11 cellular contexts compared by ENCODE assay signal in genomic region chr6:42029062-42029685, GRCh38. TPM values are rescaled to one million over a fixed set of nuclear protein-coding genes. Genes with fewer than 3 reads are reported as not detected.
A peak's percentile ranks its signal among the peaks of the same experiment; 100 is the strongest.
DNase-seq lines count a peak whose midpoint lies in the region; ATAC-seq and TF ChIP-seq lines count a peak whose summit lies in the region.
"Had no signal": no experiment of that assay in that cellular context is flagged by ENCODE, and none has a peak within 500 bp of the region (broad histone marks: within the 10 kb centered on the region; RNA-seq: fewer than 3 reads in every experiment).

No MANE protein-coding gene starts in this region.

- H3K9ac ChIP-seq in HUES6 (ENCODE audit: low read length) = peak overlapping the region; percentile 31

- H3K36me3 ChIP-seq in HUES6 (ENCODE audit: control insufficient read depth, insufficient read depth, low read length) (no peaks in the 10 kb centered on the region), heart left ventricle (peaks cover 0 to 6% (median 0%) of the 10 kb centered on the region in 9 donors)

- H3K9me3 Mint-ChIP-seq in T-helper 2 cell treated with Interferon-gamma antibody and Interleukin-4, amounts not matched to agents 5 μg/mL and 100 μg/mL, for 36 hours = no peaks in the 10 kb centered on the region
- no peaks in the 10 kb centered on the region for H3K9me3 Mint-ChIP-seq in activated naive CD8-positive, alpha-beta T cell treated with anti-CD3 and anti-CD28 coated beads, Interleukin-2, amount 10 ng/mL, durations not matched to agents 7 days and 5 days
- H3K9me3 Mint-ChIP-seq in natural killer cell treated with Interleukin-12 subunit alpha and Interleukin-12 subunit beta and Interleukin-15 and Interleukin-18, amount 100 ng/mL, for 72 hours = peaks cover 3% of the 10 kb centered on the region
- H3K9me3 Mint-ChIP-seq: memory B cell had no signal

- H3K27me3 ChIP-seq in HUES6 (ENCODE audit: control insufficient read depth, insufficient read depth, low read length) (no peaks in the 10 kb centered on the region), heart left ventricle (no peaks in the 10 kb centered on the region)

- H3K36me3 Mint-ChIP-seq in T-helper 2 cell treated with Interferon-gamma antibody and Interleukin-4, amounts not matched to agents 5 μg/mL and 100 μg/mL, for 36 hours (ENCODE audit: low read depth) = peaks cover 38% of the 10 kb centered on the region
- H3K36me3 Mint-ChIP-seq in activated naive CD8-positive, alpha-beta T cell treated with anti-CD3 and anti-CD28 coated beads, Interleukin-2, amount 10 ng/mL, durations not matched to agents 7 days and 5 days = peaks cover 34% of the 10 kb centered on the region
- no peaks in the 10 kb centered on the region for H3K36me3 Mint-ChIP-seq in natural killer cell treated with Interleukin-12 subunit alpha and Interleukin-12 subunit beta and Interleukin-15 and Interleukin-18, amount 100 ng/mL, for 72 hours

- no peak for TF ChIP-seq POLR2A in heart left ventricle (IDR thresholded peaks at IDR 0.05)

- intact Hi-C loops in heart left ventricle (cut with DNase I) = no loop called here

- ATAC-seq in activated naive CD8-positive, alpha-beta T cell treated with anti-CD3 and anti-CD28 coated beads, Interleukin-2, amount 10 ng/mL, durations not matched to agents 7 days and 5 days (ENCODE audit: low read depth) = no peak
- no peak for ATAC-seq in natural killer cell treated with Interleukin-12 subunit alpha and Interleukin-12 subunit beta and Interleukin-15 and Interleukin-18, amount 100 ng/mL, for 72 hours
- ATAC-seq in heart left ventricle (no peak), GM21528 (IDR thresholded peaks at IDR 0.05; ENCODE audit: low FRiP score, unreplicated experiment) (no peak)

- H3K4me1 ChIP-seq in HUES6 (ENCODE audit: control insufficient read depth, insufficient read depth, low read length) (peaks cover 20% of the 10 kb centered on the region), heart left ventricle (peaks cover 0 to 85% (median 37%) of the 10 kb centered on the region in 12 donors)

- WGBS in heart left ventricle, 4 donors = 91 to 96% (median 93%) methylated on average over 5 to 6 of the region's 6 CpGs

- H3K9me3 ChIP-seq in HUES6 (ENCODE audit: control insufficient read depth, insufficient read depth, low read depth, low read length) (no peaks in the 10 kb centered on the region), heart left ventricle (no peaks in the 10 kb centered on the region)

- DNase-seq in T-helper 2 cell treated with Interferon-gamma antibody and Interleukin-4, amounts not matched to agents 5 μg/mL and 100 μg/mL, for 36 hours (ENCODE audit: low spot score) = no peak
- DNase-seq in T-helper 2 cell = no peak
- DNase-seq in activated naive CD8-positive, alpha-beta T cell treated with anti-CD3 and anti-CD28 coated beads, Interleukin-2, amount 10 ng/mL, durations not matched to agents 7 days and 5 days = no peak
- no peak for DNase-seq in natural killer cell treated with Interleukin-12 subunit alpha and Interleukin-12 subunit beta and Interleukin-15 and Interleukin-18, amount 100 ng/mL, for 72 hours (ENCODE audit: low spot score)
- DNase-seq in COLO829 (ENCODE audit: low spot score) = no peak
- DNase-seq in heart left ventricle = no peak
- DNase-seq: NCI-H1694 treated with DMSO at 0.1 percent for 48 hours, NCI-H748 treated with DMSO at 0.1 percent for 48 hours had no signal

- H3K27ac Mint-ChIP-seq in T-helper 2 cell treated with Interferon-gamma antibody and Interleukin-4, amounts not matched to agents 5 μg/mL and 100 μg/mL, for 36 hours = peak overlapping the region; percentile 97
- peak overlapping the region; percentile 95 for H3K27ac Mint-ChIP-seq in activated naive CD8-positive, alpha-beta T cell treated with anti-CD3 and anti-CD28 coated beads, Interleukin-2, amount 10 ng/mL, durations not matched to agents 7 days and 5 days
- H3K27ac Mint-ChIP-seq in natural killer cell treated with Interleukin-12 subunit alpha and Interleukin-12 subunit beta and Interleukin-15 and Interleukin-18, amount 100 ng/mL, for 72 hours = peak overlapping the region; percentile 98 to 100

- H3K4me3 ChIP-seq in HUES6 (ENCODE audit: low read depth, low read length) = no peak overlapping the region
- peak overlapping the region in 1 of 12 donors; percentile 46 for H3K4me3 ChIP-seq in heart left ventricle

- H3K27me3 Mint-ChIP-seq in T-helper 2 cell treated with Interferon-gamma antibody and Interleukin-4, amounts not matched to agents 5 μg/mL and 100 μg/mL, for 36 hours (ENCODE audit: low read depth) = no peaks in the 10 kb centered on the region
- no peaks in the 10 kb centered on the region for H3K27me3 Mint-ChIP-seq in activated naive CD8-positive, alpha-beta T cell treated with anti-CD3 and anti-CD28 coated beads, Interleukin-2, amount 10 ng/mL, durations not matched to agents 7 days and 5 days
- no peaks in the 10 kb centered on the region for H3K27me3 Mint-ChIP-seq in natural killer cell treated with Interleukin-12 subunit alpha and Interleukin-12 subunit beta and Interleukin-15 and Interleukin-18, amount 100 ng/mL, for 72 hours
- H3K27me3 Mint-ChIP-seq: memory B cell had no signal

- POLR2A ChIA-PET in activated naive CD8-positive, alpha-beta T cell treated with anti-CD3 and anti-CD28 coated beads, Interleukin-2, amount 10 ng/mL, durations not matched to agents 7 days and 5 days (lab: Charles Lee) = interaction anchor here (1.2 to 23.6 kb wide), 10 partner anchors 11 to 93 kb away, joined by 3 to 556 read pairs (median 8); partner anchors contain the start of gene CCND3

- H3K27ac ChIP-seq in HUES6 (ENCODE audit: low read depth, low read length) = no peak overlapping the region
- peak overlapping the region in 5 of 12 donors; percentile 6 to 93 (median 46) for H3K27ac ChIP-seq in heart left ventricle

- peak overlapping the region; percentile 75 for H3K4me3 Mint-ChIP-seq in T-helper 2 cell treated with Interferon-gamma antibody and Interleukin-4, amounts not matched to agents 5 μg/mL and 100 μg/mL, for 36 hours
- peak overlapping the region; percentile 72 for H3K4me3 Mint-ChIP-seq in activated naive CD8-positive, alpha-beta T cell treated with anti-CD3 and anti-CD28 coated beads, Interleukin-2, amount 10 ng/mL, durations not matched to agents 7 days and 5 days
- no peak overlapping the region for H3K4me3 Mint-ChIP-seq in natural killer cell treated with Interleukin-12 subunit alpha and Interleukin-12 subunit beta and Interleukin-15 and Interleukin-18, amount 100 ng/mL, for 72 hours

- peaks cover 61% of the 10 kb centered on the region for H3K4me1 Mint-ChIP-seq in T-helper 2 cell treated with Interferon-gamma antibody and Interleukin-4, amounts not matched to agents 5 μg/mL and 100 μg/mL, for 36 hours (ENCODE audit: low read depth)
- H3K4me1 Mint-ChIP-seq in activated naive CD8-positive, alpha-beta T cell treated with anti-CD3 and anti-CD28 coated beads, Interleukin-2, amount 10 ng/mL, durations not matched to agents 7 days and 5 days = peaks cover 68% of the 10 kb centered on the region
- H3K4me1 Mint-ChIP-seq in natural killer cell treated with Interleukin-12 subunit alpha and Interleukin-12 subunit beta and Interleukin-15 and Interleukin-18, amount 100 ng/mL, for 72 hours (ENCODE audit: low read depth in 2 of 2) = peaks cover 70 to 73% of the 10 kb centered on the region in 2 donors

- TF ChIP-seq CTCF in heart left ventricle (IDR thresholded peaks at IDR 0.05) = no peak

RNA-seq across cellular contexts. Expression of gene TAF8, which starts 21.1 kb away (rescaled TPM):
- 10 to 100 TPM; 46.2 to 50.4 TPM for total RNA-seq in activated naive CD8-positive, alpha-beta T cell treated with anti-CD3 and anti-CD28 coated beads, Interleukin-2, amount 10 ng/mL, durations not matched to agents 7 days and 5 days
- total RNA-seq in natural killer cell treated with Interleukin-12 subunit alpha and Interleukin-12 subunit beta and Interleukin-15 and Interleukin-18, amount 100 ng/mL, for 72 hours = 10 to 100 TPM; 38.7 to 44.1 TPM
- 10 to 100 TPM; 24.4 to 38.7 (median 28.4) TPM for total RNA-seq in heart left ventricle
- polyA plus RNA-seq in heart left ventricle = 10 to 100 TPM; 18.5 to 24.7 TPM
